In genomic region chr18:59308201-59309014, GRCh38 we compare ENCODE assay signal across 8 cellular contexts. TPM values are rescaled to one million over a fixed set of nuclear protein-coding genes. Genes with fewer than 3 reads are reported as not detected.
DNase-seq lines count a peak whose midpoint lies in the region; ATAC-seq and TF ChIP-seq lines count a peak whose summit lies in the region.

No MANE protein-coding gene starts in this region.

- H3K14ac ChIP-seq in neuronal stem cell (ENCODE audit: low read length), result no peak overlapping the region

- H2BK12ac ChIP-seq in neuronal stem cell (ENCODE audit: low read length), result no peak overlapping the region

- no peaks in the 10 kb centered on the region for H3K79me1 ChIP-seq in neuronal stem cell (ENCODE audit: low read depth, low read length)

- no peak overlapping the region for H3K4ac ChIP-seq in neuronal stem cell (ENCODE audit: low read length)

- TF ChIP-seq CTCF in foreskin keratinocyte (conservative IDR thresholded peaks at IDR 0.05), result peak; percentile 86

- H2BK15ac ChIP-seq in neuronal stem cell (ENCODE audit: low read length), result no peak overlapping the region

- H2BK5ac ChIP-seq in neuronal stem cell (ENCODE audit: low read length), result no peak overlapping the region

- H3K36me3 ChIP-seq in neuronal stem cell (replicated peaks in 1 of 2; ENCODE audit: control insufficient read depth in 2 of 2, insufficient read depth in 2 of 2, low read length in 2 of 2), result no peaks in the 10 kb centered on the region

- WGBS in neuronal stem cell (ENCODE audit: extremely low coverage in 2 of 2, insufficient read length in 2 of 2, insufficient replicate concordance in 1 of 2), 2 donors, result no CpG with 5 or more reads among the region's 47 CpGs

- no peak overlapping the region for H3K27ac ChIP-seq in foreskin keratinocyte
- no peak overlapping the region for H3K27ac ChIP-seq in neuronal stem cell (replicated peaks; ENCODE audit: low read length)
- no peak overlapping the region for H3K27ac ChIP-seq in substantia nigra (ENCODE audit: low read depth, low read length, poor library complexity, severe bottlenecking)

- no peak overlapping the region for H2BK120ac ChIP-seq in neuronal stem cell (ENCODE audit: low read depth, low read length)

- peak overlapping the region; percentile 95 for H3K18ac ChIP-seq in neuronal stem cell (ENCODE audit: low read length)

- H2AFZ ChIP-seq in neuronal stem cell (ENCODE audit: low read length), result peak overlapping the region; percentile 82

- H3K27me3 ChIP-seq in foreskin keratinocyte (peaks cover 67% of the 10 kb centered on the region), neuronal stem cell (ENCODE audit: control insufficient read depth in 3 of 3, insufficient read depth in 3 of 3, low read depth in 1 of 3, low read length in 3 of 3) (peaks cover 0 to 70% (median 2%) of the 10 kb centered on the region in 3 experiments)

- no peak overlapping the region for H3K9ac ChIP-seq in neuronal stem cell (ENCODE audit: low read depth, low read length, poor library complexity)

- H4K8ac ChIP-seq in neuronal stem cell (ENCODE audit: low read depth, low read length), result no peak overlapping the region

- no peaks in the 10 kb centered on the region for H3K4me1 ChIP-seq in foreskin keratinocyte
- H3K4me1 ChIP-seq in neuronal stem cell (ENCODE audit: control insufficient read depth in 2 of 2, insufficient read depth in 1 of 2, low read depth in 1 of 2, low read length in 2 of 2), result peaks cover 0 to 4% of the 10 kb centered on the region in 2 donors

- H3K4me2 ChIP-seq in neuronal stem cell (ENCODE audit: insufficient read depth, low read length, poor library complexity, severe bottlenecking), result peak overlapping the region; percentile 52

- H2AK5ac ChIP-seq in neuronal stem cell (ENCODE audit: low read depth, low read length), result no peak overlapping the region

- no peak overlapping the region for H4K91ac ChIP-seq in neuronal stem cell (ENCODE audit: low read depth, low read length, poor library complexity)

- ATAC-seq in GM21576 (IDR thresholded peaks at IDR 0.05; ENCODE audit: unreplicated experiment) (peak; percentile 84), foreskin keratinocyte (peak; percentile 86)

- H3K23ac ChIP-seq in neuronal stem cell (ENCODE audit: low read depth, low read length, poor library complexity), result no peak overlapping the region

- peaks cover 0 to 2% of the 10 kb centered on the region in 2 donors for H3K9me3 ChIP-seq in neuronal stem cell (replicated peaks in 1 of 2; ENCODE audit: control insufficient read depth in 2 of 2, insufficient read depth in 1 of 2, low read depth in 1 of 2, low read length in 2 of 2)

- peak overlapping the region; percentile 13 for H3K4me3 ChIP-seq in Jurkat, Clone E6-1 (ENCODE audit: low read length)
- H3K4me3 ChIP-seq in neuronal stem cell (ENCODE audit: low read length in 2 of 2), result peak overlapping the region in 1 of 2 donors; percentile 65

- DNase-seq in D341Med (ENCODE audit: low spot score) (peak; percentile 97), RPMI7951 (ENCODE audit: low read depth) (peak; percentile 57), foreskin keratinocyte (peak in 1 of 2 donors; percentile 36), neuronal stem cell (ENCODE audit: low spot score) (peak; percentile 68), substantia nigra (lab: John Stamatoyannopoulos, UW) (peak in 44 of 49 donors; percentile 2 to 69 (median 28))
- DNase-seq in Jurkat, Clone E6-1 (ENCODE audit: low read depth, low spot score), result no peak
- peak; percentile 54 for DNase-seq in activated T-helper 9 cell treated with anti-CD3 and anti-CD28 coated beads, Interleukin-2, amount 50 U/mL, for 16 hours (ENCODE audit: low read depth)

RNA-seq across cellular contexts. Expression of gene CPLX4, which starts 10.0 kb away (rescaled TPM):
- not detected for polyA plus RNA-seq in Jurkat, Clone E6-1 (2012; ENCODE audit: insufficient read depth, insufficient read length)
- total RNA-seq in RPMI7951 (2014; rRNA removed; shearing (Covaris generic)), result not detected in 2 replicates
- total RNA-seq in foreskin keratinocyte, result not detected in 2 replicates
- polyA plus RNA-seq in foreskin keratinocyte, result not detected in 2 replicates
- polyA plus RNA-seq in neuronal stem cell (2013, experiment 1 of 2), result 0.60 TPM
- 0.43 TPM for polyA plus RNA-seq in neuronal stem cell (2013, experiment 2 of 2)

RNA-seq across cellular contexts. Expression of gene RAX, which starts 35.2 kb away (rescaled TPM):
- not detected for polyA plus RNA-seq in Jurkat, Clone E6-1 (2012; ENCODE audit: insufficient read depth, insufficient read length)
- not detected in 2 replicates for total RNA-seq in RPMI7951 (2014; rRNA removed; shearing (Covaris generic))
- total RNA-seq in foreskin keratinocyte, result not detected in 2 replicates
- polyA plus RNA-seq in foreskin keratinocyte, result not detected in 2 replicates
- 96.1 TPM for polyA plus RNA-seq in neuronal stem cell (2013, experiment 1 of 2)
- polyA plus RNA-seq in neuronal stem cell (2013, experiment 2 of 2), result 91.2 TPM

RNA-seq across cellular contexts. Expression of gene LMAN1, which starts 50.7 kb away (rescaled TPM):
- 49.0 TPM for polyA plus RNA-seq in Jurkat, Clone E6-1 (2012; ENCODE audit: insufficient read depth, insufficient read length)
- total RNA-seq in RPMI7951 (2014; rRNA removed; shearing (Covaris generic)), result 112 and 124 TPM in 2 replicates
- total RNA-seq in foreskin keratinocyte, result 63.7 and 77.2 TPM in 2 replicates
- polyA plus RNA-seq in foreskin keratinocyte, result 20.8 and 21.2 TPM in 2 replicates
- polyA plus RNA-seq in neuronal stem cell (2013, experiment 1 of 2), result 211 TPM
- 227 TPM for polyA plus RNA-seq in neuronal stem cell (2013, experiment 2 of 2)
